Comparison of ENCODE assay signal across 13 cellular contexts in the genomic region with DNA sequence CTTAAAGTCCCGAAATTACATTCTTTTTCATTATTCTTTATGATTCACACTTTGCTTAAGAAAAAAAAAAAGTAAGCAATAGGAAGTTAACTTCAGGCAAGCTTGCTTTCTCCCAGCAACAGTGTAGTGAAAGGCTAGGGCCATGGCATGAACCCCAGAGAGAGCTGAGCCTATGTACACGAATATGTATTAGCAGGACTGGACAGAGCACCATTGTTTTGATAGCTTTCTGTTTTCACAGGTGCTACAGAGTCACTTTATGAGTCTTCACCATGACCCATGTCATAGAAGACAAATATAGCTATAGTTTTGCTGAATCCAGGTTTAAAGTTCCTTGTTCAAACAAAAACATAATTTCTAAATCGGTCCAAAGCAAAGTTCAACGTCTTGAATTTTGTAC.
"Had no signal": no experiment of that assay in that cellular context is flagged by ENCODE, and none has a peak within 500 bp of the region (broad histone marks: within the 10 kb centered on the region; RNA-seq: fewer than 3 reads in every experiment).

No MANE protein-coding gene starts in this region.

- DNase-seq: activated CD4-positive, alpha-beta T cell treated with anti-CD3 and anti-CD28 coated beads, Interleukin-2, amount 10 ng/mL, durations not matched to agents 7 days and 5 days; activated CD4-positive, CD25-positive, alpha-beta regulatory T cell; activated naive CD4-positive, alpha-beta T cell treated with anti-CD3 and anti-CD28 coated beads, Interleukin-2, amount 10 ng/mL, durations not matched to agents 7 days and 5 days; activated T-cell treated with anti-CD3 and anti-CD28 coated beads for 4 hours; endodermal cell; immature natural killer cell; lower lobe of right lung; naive thymus-derived CD8-positive, alpha-beta T cell; right lobe of liver; stimulated activated naive CD8-positive, alpha-beta T cell treated with anti-CD3 and anti-CD28 coated beads, Interleukin-15, Interleukin-2, amounts not matched to agents 100 U/mL and 50 U/mL, for 24 hours had no signal

- H3K27ac ChIP-seq: esophagus muscularis mucosa, lower lobe of right lung, prostate gland, right lobe of liver had no signal

- H3K27me3 ChIP-seq: esophagus muscularis mucosa, right lobe of liver had no signal

- H3K4me1 ChIP-seq: lower lobe of right lung, prostate gland had no signal

- H3K4me3 ChIP-seq: esophagus muscularis mucosa, lower lobe of right lung, prostate gland, right lobe of liver had no signal

- H3K36me3 ChIP-seq: esophagus muscularis mucosa, lower lobe of right lung, prostate gland, right lobe of liver had no signal

- H3K9me3 ChIP-seq: esophagus muscularis mucosa, lower lobe of right lung, prostate gland, right lobe of liver had no signal

- ATAC-seq: activated T-helper 17 cell treated with anti-CD3 and anti-CD28 coated beads, Interleukin-2, amount 50 U/mL, for 72 hours; lower lobe of right lung; naive thymus-derived CD8-positive, alpha-beta T cell; right lobe of liver; stimulated activated naive CD8-positive, alpha-beta T cell treated with anti-CD3 and anti-CD28 coated beads, Interleukin-15, Interleukin-2, amounts not matched to agents 100 U/mL and 50 U/mL, for 24 hours had no signal
